In the genomic region with DNA sequence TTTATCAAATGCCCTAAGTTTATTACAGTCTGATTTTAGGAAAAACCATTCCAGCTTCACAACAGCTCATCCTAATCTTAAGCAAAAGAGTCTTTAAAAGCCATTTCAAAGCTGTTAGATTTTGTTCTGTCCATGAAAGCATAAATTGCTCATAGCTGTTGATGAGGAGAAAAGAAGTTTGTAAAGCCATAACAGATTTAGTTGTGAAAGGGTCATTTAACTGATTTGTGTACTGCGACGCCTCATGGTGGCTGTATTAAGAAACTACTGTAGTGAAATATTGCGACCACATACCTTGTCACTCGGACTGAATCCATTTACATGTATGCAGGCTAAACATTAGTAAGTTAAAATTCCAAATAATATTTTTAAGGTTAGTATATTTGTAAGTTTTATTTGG, we compare ENCODE assay signal across 9 cellular contexts. TPM values are rescaled to one million over a fixed set of nuclear protein-coding genes. Genes with fewer than 3 reads are reported as not detected.
DNase-seq lines count a peak whose midpoint lies in the region; ATAC-seq and TF ChIP-seq lines count a peak whose summit lies in the region.
"Had no signal": no experiment of that assay in that cellular context is flagged by ENCODE, and none has a peak within 500 bp of the region (broad histone marks: within the 10 kb centered on the region; RNA-seq: fewer than 3 reads in every experiment).

No MANE protein-coding gene starts in this region.

- H3K27me3 Mint-ChIP-seq in activated CD4-positive, alpha-beta T cell treated with anti-CD3 and anti-CD28 coated beads, Interleukin-2, amount 10 ng/mL, durations not matched to agents 24 days and 14 days, result no peaks in the 10 kb centered on the region

- no peak overlapping the region for H3K27ac ChIP-seq in 22Rv1

- no peak overlapping the region for H3K4me3 Mint-ChIP-seq in activated CD4-positive, alpha-beta T cell treated with anti-CD3 and anti-CD28 coated beads, Interleukin-2, amount 10 ng/mL, durations not matched to agents 24 days and 14 days

- DNase-seq in GM12865 (ENCODE audit: low read depth) (peak; percentile 16), RPMI7951 (ENCODE audit: low read depth) (peak; percentile 13), foreskin fibroblast (peak in 1 of 2 donors; percentile 18)
- DNase-seq in stimulated activated CD4-positive, alpha-beta T cell treated with anti-CD3 and anti-CD28 coated beads, Interleukin-4, amount 100 ng/mL, for 1 hour, result no peak
- DNase-seq in activated CD4-positive, alpha-beta T cell treated with anti-CD3 and anti-CD28 coated beads, Interleukin-2, amount 10 ng/mL, durations not matched to agents 24 days and 14 days, result no peak
- DNase-seq: NCI-H446 treated with DMSO at 0.1 percent for 48 hours had no signal

- H3K36me3 Mint-ChIP-seq in activated CD4-positive, alpha-beta T cell treated with anti-CD3 and anti-CD28 coated beads, Interleukin-2, amount 10 ng/mL, durations not matched to agents 24 days and 14 days (ENCODE audit: low read depth), result peaks cover 7% of the 10 kb centered on the region

- no peaks in the 10 kb centered on the region for H3K4me1 Mint-ChIP-seq in activated CD4-positive, alpha-beta T cell treated with anti-CD3 and anti-CD28 coated beads, Interleukin-2, amount 10 ng/mL, durations not matched to agents 24 days and 14 days

- no peak for ATAC-seq in HG03521 (IDR thresholded peaks at IDR 0.05; ENCODE audit: unreplicated experiment)
- no peak for ATAC-seq in HG03095 (IDR thresholded peaks at IDR 0.05; ENCODE audit: unreplicated experiment)

- no peak overlapping the region for H3K4me3 ChIP-seq in GM12865 (ENCODE audit: low read depth, low read length)
- H3K4me3 ChIP-seq in foreskin fibroblast (ENCODE audit: low read depth in 1 of 2, low read length in 2 of 2), result no peak overlapping the region

- peaks cover 5% of the 10 kb centered on the region for H3K9me3 Mint-ChIP-seq in activated CD4-positive, alpha-beta T cell treated with anti-CD3 and anti-CD28 coated beads, Interleukin-2, amount 10 ng/mL, durations not matched to agents 24 days and 14 days

- no peak overlapping the region for H3K27ac Mint-ChIP-seq in activated CD4-positive, alpha-beta T cell treated with anti-CD3 and anti-CD28 coated beads, Interleukin-2, amount 10 ng/mL, durations not matched to agents 24 days and 14 days

- TF ChIP-seq CTCF in 22Rv1 (IDR thresholded peaks at IDR 0.05) (peak; percentile 54), GM12865 (IDR thresholded peaks at IDR 0.05; ENCODE audit: insufficient read depth, low read depth, low read length, missing control alignments) (no peak), foreskin fibroblast (IDR thresholded peaks at IDR 0.05; ENCODE audit: low read depth, low read length) (peak; percentile 7)

- intact Hi-C loops in activated CD4-positive, alpha-beta T cell treated with anti-CD3 and anti-CD28 coated beads, Interleukin-2, amount 10 ng/mL, durations not matched to agents 24 days and 14 days (cut with micrococcal nuclease), result loop anchor here (1.0 kb wide), 1 partner anchor 271 kb away; no protein-coding TSS in a partner anchor

RNA-seq across cellular contexts. Expression of a gene that starts 20.9 kb away (rescaled TPM):
- total RNA-seq in RPMI7951 (2014; rRNA removed; shearing (Covaris generic)), result 54.2 and 54.9 TPM in 2 replicates
- 37.2 and 39.6 TPM in 2 replicates for total RNA-seq in activated CD4-positive, alpha-beta T cell treated with anti-CD3 and anti-CD28 coated beads, Interleukin-2, amount 10 ng/mL, durations not matched to agents 24 days and 14 days

Comparison
In these comparisons a context has a peak if more than half of its experiments do, and no peak if none do; other contexts are left out.
1. DNase-seq: peak in GM12865 (single experiment) and RPMI7951 (single experiment); none in stimulated activated CD4-positive, alpha-beta T cell treated with anti-CD3 and anti-CD28 coated beads, Interleukin-4, amount 100 ng/mL, for 1 hour (single experiment) and activated CD4-positive, alpha-beta T cell treated with anti-CD3 and anti-CD28 coated beads, Interleukin-2, amount 10 ng/mL, durations not matched to agents 24 days and 14 days (single experiment).